In genomic region chr10:51619365-51619764, GRCh38 we compare ENCODE assay signal across 19 cellular contexts.
"Had no signal": no experiment of that assay in that cellular context is flagged by ENCODE, and none has a peak within 500 bp of the region (broad histone marks: within the 10 kb centered on the region; RNA-seq: fewer than 3 reads in every experiment).

No MANE protein-coding gene starts in this region.

- H3K4me1 Mint-ChIP-seq: activated CD4-positive, alpha-beta memory T cell treated with anti-CD3 and anti-CD28 coated beads, Interleukin-2, amount 10 ng/mL, durations not matched to agents 7 days and 5 days had no signal

- H3K9me3 Mint-ChIP-seq: activated CD4-positive, alpha-beta memory T cell treated with anti-CD3 and anti-CD28 coated beads, Interleukin-2, amount 10 ng/mL, durations not matched to agents 7 days and 5 days had no signal

- H3K27me3 Mint-ChIP-seq: activated CD4-positive, alpha-beta memory T cell treated with anti-CD3 and anti-CD28 coated beads, Interleukin-2, amount 10 ng/mL, durations not matched to agents 7 days and 5 days; activated CD4-positive, alpha-beta T cell treated with anti-CD3 and anti-CD28 coated beads, Interleukin-2, amount 10 ng/mL, durations not matched to agents 24 days and 14 days; activated CD8-positive, alpha-beta memory T cell treated with anti-CD3 and anti-CD28 coated beads, Interleukin-2, amount 10 ng/mL, durations not matched to agents 7 days and 5 days; dendritic cell treated with granulocyte-macrophage colony-stimulating factor and Interleukin-4, amounts not matched to agents 40 ng/mL and 50 ng/mL, for 4 days had no signal

- DNase-seq: activated CD4-positive, alpha-beta memory T cell treated with anti-CD3 and anti-CD28 coated beads, Interleukin-2, amount 10 ng/mL, durations not matched to agents 7 days and 5 days; activated CD4-positive, alpha-beta T cell treated with anti-CD3 and anti-CD28 coated beads, Interleukin-2, amount 10 ng/mL, durations not matched to agents 24 days and 14 days; activated CD8-positive, alpha-beta memory T cell treated with anti-CD3 and anti-CD28 coated beads, Interleukin-2, amount 10 ng/mL, durations not matched to agents 7 days and 5 days; aorta; effector CD4-positive, alpha-beta T cell; heart left ventricle; islet precursor cell; left cardiac atrium; pancreas; psoas muscle; right cardiac atrium; stimulated activated CD4-positive, alpha-beta T cell treated with anti-CD3 and anti-CD28 coated beads, Interleukin-4, amount 100 ng/mL, for 24 hours; stimulated activated naive CD8-positive, alpha-beta T cell treated with anti-CD3 and anti-CD28 coated beads, Interleukin-15, Interleukin-2, amounts not matched to agents 100 U/mL and 50 U/mL, for 24 hours; upper lobe of left lung had no signal

- ATAC-seq: activated CD8-positive, alpha-beta memory T cell treated with anti-CD3 and anti-CD28 coated beads, Interleukin-2, amount 10 ng/mL, durations not matched to agents 7 days and 5 days; activated naive CD4-positive, alpha-beta T cell treated with anti-CD3 and anti-CD28 coated beads, Interleukin-2, amount 50 U/mL, for 72 hours; heart left ventricle; left cardiac atrium; pancreas; psoas muscle; right cardiac atrium; stimulated activated naive CD8-positive, alpha-beta T cell treated with anti-CD3 and anti-CD28 coated beads, Interleukin-15, Interleukin-2, amounts not matched to agents 100 U/mL and 50 U/mL, for 24 hours had no signal

- H3K27ac Mint-ChIP-seq: activated CD4-positive, alpha-beta memory T cell treated with anti-CD3 and anti-CD28 coated beads, Interleukin-2, amount 10 ng/mL, durations not matched to agents 7 days and 5 days; activated CD4-positive, alpha-beta T cell treated with anti-CD3 and anti-CD28 coated beads, Interleukin-2, amount 10 ng/mL, durations not matched to agents 24 days and 14 days; activated CD8-positive, alpha-beta memory T cell treated with anti-CD3 and anti-CD28 coated beads, Interleukin-2, amount 10 ng/mL, durations not matched to agents 7 days and 5 days; activated naive CD4-positive, alpha-beta T cell treated with anti-CD3 and anti-CD28 coated beads, Interleukin-2, amount 50 U/mL, for 72 hours; activated T-helper 1 cell treated with anti-CD3 and anti-CD28 coated beads, Interleukin-12 subunit alpha, Interleukin-12 subunit beta, Interleukin-2, Interleukin-4 antibody, amounts not matched to agents 30 ng/mL and 10 ng/mL and 1 ng/mL, durations not matched to agents 14 hours and 24 hours and 36 hours; dendritic cell treated with granulocyte-macrophage colony-stimulating factor and Interleukin-4, amounts not matched to agents 40 ng/mL and 50 ng/mL, for 4 days had no signal

- H3K4me3 Mint-ChIP-seq: activated CD4-positive, alpha-beta memory T cell treated with anti-CD3 and anti-CD28 coated beads, Interleukin-2, amount 10 ng/mL, durations not matched to agents 7 days and 5 days; activated CD4-positive, alpha-beta T cell treated with anti-CD3 and anti-CD28 coated beads, Interleukin-2, amount 10 ng/mL, durations not matched to agents 24 days and 14 days; activated CD8-positive, alpha-beta memory T cell treated with anti-CD3 and anti-CD28 coated beads, Interleukin-2, amount 10 ng/mL, durations not matched to agents 7 days and 5 days; activated T-helper 1 cell treated with anti-CD3 and anti-CD28 coated beads, Interleukin-12 subunit alpha, Interleukin-12 subunit beta, Interleukin-2, Interleukin-4 antibody, amounts not matched to agents 30 ng/mL and 10 ng/mL and 1 ng/mL, durations not matched to agents 14 hours and 24 hours and 36 hours; brain; dendritic cell treated with granulocyte-macrophage colony-stimulating factor and Interleukin-4, amounts not matched to agents 40 ng/mL and 50 ng/mL, for 4 days; nephron had no signal
